ENCODE assay signal across 8 cellular contexts in genomic region chr6:30555428-30556005, GRCh38. TPM values are rescaled to one million over a fixed set of nuclear protein-coding genes. Genes with fewer than 3 reads are reported as not detected.
DNase-seq lines count a peak whose midpoint lies in the region; ATAC-seq and TF ChIP-seq lines count a peak whose summit lies in the region.

No MANE protein-coding gene starts in this region.

- H3K4me1 Mint-ChIP-seq in Calu3 (ENCODE audit: low read depth, unreplicated experiment) (peaks cover 25% of the 10 kb centered on the region), nephron progenitor cell (peaks cover 48% of the 10 kb centered on the region)
- peaks cover 37% of the 10 kb centered on the region for H3K4me1 Mint-ChIP-seq in activated T-helper 17 cell treated with anti-CD3 and anti-CD28 coated beads, Interleukin-2, amount 50 U/mL, for 72 hours

- peak; percentile 12 for ATAC-seq in HG03342 (IDR thresholded peaks at IDR 0.05; ENCODE audit: unreplicated experiment)
- no peak for ATAC-seq in activated T-helper 17 cell treated with anti-CD3 and anti-CD28 coated beads, Interleukin-2, amount 50 U/mL, for 72 hours (replicated peaks)
- ATAC-seq in GM21619 (IDR thresholded peaks at IDR 0.05; ENCODE audit: unreplicated experiment): no peak

- no peaks in the 10 kb centered on the region for H3K27me3 Mint-ChIP-seq in Calu3 (ENCODE audit: unreplicated experiment)
- H3K27me3 Mint-ChIP-seq in activated T-helper 17 cell treated with anti-CD3 and anti-CD28 coated beads, Interleukin-2, amount 50 U/mL, for 72 hours: no peaks in the 10 kb centered on the region
- H3K27me3 Mint-ChIP-seq in nephron progenitor cell (ENCODE audit: low read depth, poor library complexity): no peaks in the 10 kb centered on the region

- CTCF ChIA-PET in Calu3 (lab: Charles Lee): interaction anchor here (1.5 to 2.8 kb wide), 2 partner anchors 14 to 15 kb away, joined by 5 to 8 read pairs; partner anchors contain the start of gene ABCF1

- H3K9me3 Mint-ChIP-seq in Calu3 (ENCODE audit: low read depth, unreplicated experiment) (no peaks in the 10 kb centered on the region), nephron progenitor cell (no peaks in the 10 kb centered on the region)
- H3K9me3 Mint-ChIP-seq in activated T-helper 17 cell treated with anti-CD3 and anti-CD28 coated beads, Interleukin-2, amount 50 U/mL, for 72 hours: no peaks in the 10 kb centered on the region

- intact Hi-C loops in Calu3 (cut with micrococcal nuclease; ENCODE audit: unreplicated experiment): no loop called here

- TF ChIP-seq CTCF in Calu3 (IDR thresholded peaks at IDR 0.05; ENCODE audit: unreplicated experiment) (no peak), nephron progenitor cell (IDR thresholded peaks at IDR 0.05) (no peak)

- H3K27ac Mint-ChIP-seq in Calu3 (ENCODE audit: unreplicated experiment) (peak overlapping the region; percentile 97), nephron progenitor cell (peak overlapping the region; percentile 100)
- peak overlapping the region; percentile 99 for H3K27ac Mint-ChIP-seq in activated T-helper 17 cell treated with anti-CD3 and anti-CD28 coated beads, Interleukin-2, amount 50 U/mL, for 72 hours

- no TSS peak for BruUV-seq in Calu3 (replicated peaks; lab: Mats Ljungman, UMichigan)

- H3K36me3 Mint-ChIP-seq in Calu3 (ENCODE audit: insufficient read depth, unreplicated experiment) (peaks cover 64% of the 10 kb centered on the region), nephron progenitor cell (ENCODE audit: low read depth) (peaks cover 48% of the 10 kb centered on the region)
- H3K36me3 Mint-ChIP-seq in activated T-helper 17 cell treated with anti-CD3 and anti-CD28 coated beads, Interleukin-2, amount 50 U/mL, for 72 hours (ENCODE audit: low read depth): peaks cover 100% of the 10 kb centered on the region

- DNase-seq in Calu3 (peak; percentile 21), foreskin melanocyte (peak; percentile 24), nephron progenitor cell (peak; percentile 64), NCI-H446 treated with DMSO at 0.1 percent for 48 hours (lab: John Stamatoyannopoulos, UW) (no peak), LoVo (ENCODE audit: low spot score) (no peak)

- H3K4me3 Mint-ChIP-seq in Calu3 (ENCODE audit: low read depth, unreplicated experiment) (peak overlapping the region; percentile 91), nephron progenitor cell (peak overlapping the region; percentile 99)
- peak overlapping the region; percentile 96 for H3K4me3 Mint-ChIP-seq in activated T-helper 17 cell treated with anti-CD3 and anti-CD28 coated beads, Interleukin-2, amount 50 U/mL, for 72 hours

RNA-seq across cellular contexts. Expression of gene GNL1, which starts 0.8 kb away (rescaled TPM):
- total RNA-seq in Calu3 (2022): 68.4 and 81.3 TPM in 2 replicates
- total RNA-seq in activated T-helper 17 cell treated with anti-CD3 and anti-CD28 coated beads, Interleukin-2, amount 50 U/mL, for 72 hours: 100 to 1,000 TPM; 102 to 117 TPM

RNA-seq across cellular contexts. Expression of gene PRR3, which starts 1.6 kb away (rescaled TPM):
- 21.0 and 21.5 TPM in 2 replicates for total RNA-seq in Calu3 (2022)
- 10 to 100 TPM; 22.1 to 23.1 TPM for total RNA-seq in activated T-helper 17 cell treated with anti-CD3 and anti-CD28 coated beads, Interleukin-2, amount 50 U/mL, for 72 hours

RNA-seq across cellular contexts. Expression of gene ABCF1, which starts 15.7 kb away (rescaled TPM):
- total RNA-seq in Calu3 (2022): 88.3 and 92.4 TPM in 2 replicates
- 10 to 100 TPM; 65.0 to 98.2 TPM for total RNA-seq in activated T-helper 17 cell treated with anti-CD3 and anti-CD28 coated beads, Interleukin-2, amount 50 U/mL, for 72 hours

Comparison
In these comparisons a context has a peak if more than half of its experiments do, and no peak if none do; other contexts are left out.
1. DNase-seq: peak in Calu3 (single experiment), foreskin melanocyte (single experiment) and nephron progenitor cell (single experiment); none in NCI-H446 treated with DMSO at 0.1 percent for 48 hours (single experiment) and LoVo (single experiment).
2. Peak in every context shown above with its lines, with median percentiles within 50 percentile points of each other: H3K27ac Mint-ChIP-seq and H3K4me3 Mint-ChIP-seq.